In genomic region chr22:48145738-48146137, GRCh38 we compare ENCODE assay signal across 18 cellular contexts.
"Had no signal": no experiment of that assay in that cellular context is flagged by ENCODE, and none has a peak within 500 bp of the region (broad histone marks: within the 10 kb centered on the region; RNA-seq: fewer than 3 reads in every experiment).

No MANE protein-coding gene starts in this region.

- H3K9ac ChIP-seq: SK-N-SH had no signal

- H3K9me3 Mint-ChIP-seq: activated CD4-positive, alpha-beta memory T cell treated with anti-CD3 and anti-CD28 coated beads, Interleukin-2, amount 10 ng/mL, durations not matched to agents 7 days and 5 days; activated CD4-positive, alpha-beta T cell treated with anti-CD3 and anti-CD28 coated beads, Interleukin-2, amount 10 ng/mL, durations not matched to agents 7 days and 5 days; activated naive CD4-positive, alpha-beta T cell treated with anti-CD3 and anti-CD28 coated beads, Interleukin-2, amount 10 ng/mL, durations not matched to agents 7 days and 5 days; activated naive CD8-positive, alpha-beta T cell treated with anti-CD3 and anti-CD28 coated beads for 36 hours; activated T-cell treated with anti-CD3 and anti-CD28 coated beads, Interleukin-2, amount 50 U/mL, for 72 hours; activated T-helper 2 cell treated with anti-CD3 and anti-CD28 coated beads, Interferon-gamma antibody, Interleukin-2, Interleukin-4, amounts not matched to agents 10 μg/mL and 5 μg/mL and 100 μg/mL, durations not matched to agents 14 hours and 24 hours and 36 hours had no signal

- H3K27ac Mint-ChIP-seq: activated CD4-positive, alpha-beta memory T cell treated with anti-CD3 and anti-CD28 coated beads, Interleukin-2, amount 10 ng/mL, durations not matched to agents 7 days and 5 days; activated CD4-positive, alpha-beta T cell treated with anti-CD3 and anti-CD28 coated beads, Interleukin-2, amount 10 ng/mL, durations not matched to agents 7 days and 5 days; activated naive CD4-positive, alpha-beta T cell treated with anti-CD3 and anti-CD28 coated beads, Interleukin-2, amount 10 ng/mL, durations not matched to agents 7 days and 5 days; activated naive CD8-positive, alpha-beta T cell treated with anti-CD3 and anti-CD28 coated beads for 36 hours; activated T-cell treated with anti-CD3 and anti-CD28 coated beads, Interleukin-2, amount 50 U/mL, for 72 hours; activated T-helper 2 cell treated with anti-CD3 and anti-CD28 coated beads, Interferon-gamma antibody, Interleukin-2, Interleukin-4, amounts not matched to agents 10 μg/mL and 5 μg/mL and 100 μg/mL, durations not matched to agents 14 hours and 24 hours and 36 hours had no signal

- H3K4me1 Mint-ChIP-seq: activated CD4-positive, alpha-beta memory T cell treated with anti-CD3 and anti-CD28 coated beads, Interleukin-2, amount 10 ng/mL, durations not matched to agents 7 days and 5 days; activated CD4-positive, alpha-beta T cell treated with anti-CD3 and anti-CD28 coated beads, Interleukin-2, amount 10 ng/mL, durations not matched to agents 7 days and 5 days; activated naive CD4-positive, alpha-beta T cell treated with anti-CD3 and anti-CD28 coated beads, Interleukin-2, amount 10 ng/mL, durations not matched to agents 7 days and 5 days; activated naive CD8-positive, alpha-beta T cell treated with anti-CD3 and anti-CD28 coated beads for 36 hours had no signal

- ATAC-seq: activated T-cell treated with anti-CD3 and anti-CD28 coated beads, Interleukin-2, amount 50 U/mL, for 72 hours had no signal

- H3K9me3 ChIP-seq: Peyer's patch, SJCRH30, SK-N-SH had no signal

- DNase-seq: activated CD4-positive, alpha-beta memory T cell treated with anti-CD3 and anti-CD28 coated beads, Interleukin-2, amount 10 ng/mL, durations not matched to agents 7 days and 5 days; activated CD4-positive, alpha-beta T cell treated with anti-CD3 and anti-CD28 coated beads, Interleukin-2, amount 10 ng/mL, durations not matched to agents 7 days and 5 days; activated CD4-positive, CD25-positive, alpha-beta regulatory T cell; activated gamma-delta T cell treated with Interleukin-2 at 50 U/mL for 16 hours; activated naive CD4-positive, alpha-beta T cell treated with anti-CD3 and anti-CD28 coated beads, Interleukin-2, amount 10 ng/mL, durations not matched to agents 7 days and 5 days; activated naive CD8-positive, alpha-beta T cell treated with anti-CD3 and anti-CD28 coated beads for 36 hours; activated T-cell treated with anti-CD3 and anti-CD28 coated beads for 4 hours; activated T-cell treated with anti-CD3 and anti-CD28 coated beads, Interleukin-2, amount 50 U/mL, for 72 hours; NCI-H1092; NCI-H1930; Peyer's patch; Right ventricle myocardium superior; SJCRH30; SK-N-SH; T-helper 1 cell had no signal

- H3K4me3 ChIP-seq: Peyer's patch, SJCRH30 had no signal

- H3K4me1 ChIP-seq: Peyer's patch, SJCRH30 had no signal

- H3K27ac ChIP-seq: Peyer's patch, RWPE1, SJCRH30, VCaP had no signal

- H3K4me2 ChIP-seq: SK-N-SH had no signal

- H3K36me3 ChIP-seq: Peyer's patch, SJCRH30 had no signal

- H3K27me3 ChIP-seq: Peyer's patch had no signal

- H3K4me3 Mint-ChIP-seq: activated CD4-positive, alpha-beta memory T cell treated with anti-CD3 and anti-CD28 coated beads, Interleukin-2, amount 10 ng/mL, durations not matched to agents 7 days and 5 days; activated CD4-positive, alpha-beta T cell treated with anti-CD3 and anti-CD28 coated beads, Interleukin-2, amount 10 ng/mL, durations not matched to agents 7 days and 5 days; activated naive CD4-positive, alpha-beta T cell treated with anti-CD3 and anti-CD28 coated beads, Interleukin-2, amount 10 ng/mL, durations not matched to agents 7 days and 5 days; activated naive CD8-positive, alpha-beta T cell treated with anti-CD3 and anti-CD28 coated beads for 36 hours; activated T-cell treated with anti-CD3 and anti-CD28 coated beads, Interleukin-2, amount 50 U/mL, for 72 hours had no signal
